ENCODE assay signal across 19 cellular contexts in the genomic region with DNA sequence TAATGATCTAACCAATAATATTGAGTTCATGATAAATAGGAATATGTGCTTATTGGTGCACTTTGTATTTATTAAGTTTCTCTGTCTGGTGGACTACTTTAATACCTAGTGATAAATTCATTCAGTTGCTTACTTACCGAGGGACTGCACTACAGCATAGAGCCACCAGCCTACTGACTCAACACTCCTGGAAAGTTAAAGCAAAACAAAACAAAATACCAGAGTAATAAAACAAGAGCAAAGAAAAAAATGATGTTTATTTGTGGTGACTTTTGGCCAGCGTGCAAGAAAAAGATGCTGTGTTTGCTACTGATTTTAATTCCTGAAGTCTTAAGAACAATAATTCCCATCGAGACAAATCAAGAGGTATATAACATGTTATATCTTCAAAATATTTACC.
DNase-seq lines count a peak whose midpoint lies in the region; TF ChIP-seq lines count a peak whose summit lies in the region.
"Had no signal": no experiment of that assay in that cellular context is flagged by ENCODE, and none has a peak within 500 bp of the region (broad histone marks: within the 10 kb centered on the region; RNA-seq: fewer than 3 reads in every experiment).

No MANE protein-coding gene starts in this region.

- no peak overlapping the region for H3K27ac ChIP-seq in smooth muscle cell (ENCODE audit: low read depth)
- H3K27ac ChIP-seq: BLaER1, SJSA1 had no signal

- peak; percentile 32 for DNase-seq in HCEC 1CT
- DNase-seq in adipocyte (ENCODE audit: low read depth): peak; percentile 65
- DNase-seq in choroid plexus epithelial cell (ENCODE audit: low read depth): peak; percentile 33
- no peak for DNase-seq in smooth muscle cell (lab: John Stamatoyannopoulos, UW; ENCODE audit: unreplicated experiment)
- no peak for DNase-seq in activated T-cell treated with anti-CD3 and anti-CD28 coated beads, Interleukin-2, amount 50 U/mL, for 1 hour
- DNase-seq in posterior cingulate gyrus: no peak
- no peak for DNase-seq in HK-2 (ENCODE audit: unreplicated experiment)
- DNase-seq: CD4-positive, alpha-beta T cell; H9; MV-4-11; NCI-H1105; NCI-H1436 treated with DMSO at 0.1 percent for 48 hours; NCI-H187 treated with DMSO at 0.1 percent for 48 hours; NCI-H524; NCI-H748 treated with DMSO at 0.1 percent for 48 hours; Right ventricle myocardium superior; RPMI8226 had no signal

- H3K27me3 ChIP-seq in adipocyte (replicated peaks; ENCODE audit: control insufficient read depth, insufficient read depth, low read length) (no peaks in the 10 kb centered on the region), smooth muscle cell (ENCODE audit: low read depth) (no peaks in the 10 kb centered on the region)
- H3K27me3 ChIP-seq: BLaER1, SJSA1 had no signal

- no peak overlapping the region for H3K9ac ChIP-seq in adipocyte (ENCODE audit: low read length)
- H3K9ac ChIP-seq in smooth muscle cell (ENCODE audit: low read depth): no peak overlapping the region
- H3K9ac ChIP-seq: BLaER1 had no signal

- H3K4me3 ChIP-seq in adipocyte (ENCODE audit: low read length) (no peak overlapping the region), choroid plexus epithelial cell (ENCODE audit: low read depth, low read length) (no peak overlapping the region), smooth muscle cell (no peak overlapping the region)
- H3K4me3 ChIP-seq: BLaER1, SJSA1 had no signal

- H3K4me2 ChIP-seq in smooth muscle cell: peak overlapping the region; percentile 7
- H3K4me2 ChIP-seq: BLaER1 had no signal

- H2AFZ ChIP-seq in smooth muscle cell (ENCODE audit: low read depth): no peak overlapping the region

- no peaks in the 10 kb centered on the region for H3K79me2 ChIP-seq in smooth muscle cell (ENCODE audit: low read depth)

- no peaks in the 10 kb centered on the region for H4K20me1 ChIP-seq in smooth muscle cell (ENCODE audit: low read depth)
- H4K20me1 ChIP-seq: BLaER1 had no signal

- no peak for TF ChIP-seq CTCF in choroid plexus epithelial cell (conservative IDR thresholded peaks at IDR 0.05; ENCODE audit: low read depth, low read length)
- no peak for TF ChIP-seq CTCF in smooth muscle cell (IDR thresholded peaks at IDR 0.05; ENCODE audit: borderline replicate concordance, insufficient read depth, poor library complexity, severe bottlenecking)

- intact Hi-C loops in posterior cingulate gyrus (cut with DNase I): no loop called here

- WGBS in smooth muscle cell (ENCODE audit: low lambda C conversion rate): 36% methylated on average over 3 of the region's 3 CpGs

- H3K9me3 ChIP-seq in adipocyte (ENCODE audit: control insufficient read depth, low read length): no peaks in the 10 kb centered on the region
- no peaks in the 10 kb centered on the region for H3K9me3 ChIP-seq in smooth muscle cell (replicated peaks; ENCODE audit: low read depth)
- H3K9me3 ChIP-seq: BLaER1, SJSA1 had no signal

- H3K4me1 ChIP-seq in adipocyte (ENCODE audit: control insufficient read depth, insufficient read depth, low read length) (no peaks in the 10 kb centered on the region), smooth muscle cell (ENCODE audit: low read depth) (no peaks in the 10 kb centered on the region)
- H3K4me1 ChIP-seq: BLaER1, SJSA1 had no signal

- no peaks in the 10 kb centered on the region for H3F3A ChIP-seq in smooth muscle cell (ENCODE audit: low read depth)

- H3K36me3 ChIP-seq in adipocyte (ENCODE audit: control insufficient read depth, insufficient read depth, low read length, severe bottlenecking): no peaks in the 10 kb centered on the region
- H3K36me3 ChIP-seq in smooth muscle cell (ENCODE audit: low read depth): no peaks in the 10 kb centered on the region
- H3K36me3 ChIP-seq: BLaER1, SJSA1 had no signal

Comparison
In these comparisons a context has a peak if more than half of its experiments do, and no peak if none do; other contexts are left out.
1. DNase-seq: peak in HCEC 1CT (single experiment), adipocyte (single experiment) and choroid plexus epithelial cell (single experiment); none in smooth muscle cell (single experiment), activated T-cell treated with anti-CD3 and anti-CD28 coated beads, Interleukin-2, amount 50 U/mL, for 1 hour (single experiment), posterior cingulate gyrus (0 of 10) and HK-2 (single experiment).